In genomic region chr12:92136883-92137582, GRCh38 we compare ENCODE assay signal across 8 cellular contexts. TPM values are rescaled to one million over a fixed set of nuclear protein-coding genes. Genes with fewer than 3 reads are reported as not detected.
DNase-seq lines count a peak whose midpoint lies in the region; ATAC-seq, FAIRE-seq and TF ChIP-seq lines count a peak whose summit lies in the region.

No MANE protein-coding gene starts in this region.

- peaks cover 100% of the 10 kb centered on the region for H3K79me2 ChIP-seq in GM12878 (ENCODE audit: control insufficient read depth, insufficient read depth, low read length)

- TF ChIP-seq POLR2A in GM12878 (IDR thresholded peaks at IDR 0.05; ENCODE audit: low read depth, low read length) (no peak), sigmoid colon (IDR thresholded peaks at IDR 0.05) (no peak), lower leg skin (IDR thresholded peaks at IDR 0.05) (no peak)

- no peaks in the 10 kb centered on the region; the same call in 1 of the 2 replicates for H4K20me1 ChIP-seq in GM12878 (ENCODE audit: control insufficient read depth, insufficient read depth)

- ATAC-seq in GM12878 (peak; percentile 7), lung (ENCODE audit: insufficient read depth, low FRiP score) (no peak)

- POLR2A ChIA-PET in GM12878 (lab: Charles Lee), result interaction anchor here (0.6 to 8.8 kb wide), 19 partner anchors 8 to 426 kb away, joined by 3 to 112 read pairs (median 4); partner anchors contain the start of gene BTG1

- CTCF ChIA-PET in GM12878 (lab: Yijun Ruan, JAX), result interaction anchor here (0.5 to 5.9 kb wide), 20 partner anchors 9 to 755 kb away, joined by 3 to 21 read pairs (median 4); partner anchors contain the start of gene BTG1

- no TSS peak for BruUV-seq in GM12878 (replicated peaks; lab: Mats Ljungman, UMichigan)

- H3K4me3 ChIP-seq in GM12878 (peak overlapping the region; percentile 89), lung (no peak overlapping the region), sigmoid colon (peak overlapping the region in 1 of 4 donors; percentile 90), lower leg skin (ENCODE audit: low read depth, poor library complexity, severe bottlenecking) (no peak overlapping the region)

- RAD21 ChIA-PET in GM12878 (lab: Charles Lee; ENCODE audit: unreplicated experiment), result interaction anchor here (0.6 to 9.9 kb wide), 52 partner anchors 7 to 755 kb away, joined by 3 to 167 read pairs (median 5); partner anchors contain the start of gene BTG1

- TF ChIP-seq EP300 in GM12878 (IDR thresholded peaks at IDR 0.05; ENCODE audit: borderline replicate concordance in 1 of 2, control insufficient read depth in 1 of 2, low read depth in 2 of 2, low read length in 2 of 2) (no peak), sigmoid colon (IDR thresholded peaks at IDR 0.05) (no peak)

- in situ Hi-C loops in GM12878 (cut with MboI), result loop anchor here (5.0 to 25.0 kb wide), 3 partner anchors 325 to 742 kb away; no protein-coding TSS in a partner anchor

- WGBS in GM12878 (ENCODE audit: insufficient coverage, insufficient replicate concordance, low lambda C conversion rate, missing lambda C conversion rate), result 28% methylated on average over 3 of the region's 3 CpGs
- WGBS in lung, 2 donors, result 33 to 34% methylated on average over 3 of the region's 3 CpGs
- WGBS in sigmoid colon, 2 donors, result 33 to 41% methylated on average over 3 of the region's 3 CpGs
- WGBS in lower leg skin, 2 donors, result 44 to 59% methylated on average over 3 of the region's 3 CpGs

- H3K4me2 ChIP-seq in GM12878 (ENCODE audit: control insufficient read depth, insufficient read depth), result peak overlapping the region; percentile 65

- SMC1A ChIA-PET in GM12878 (lab: Charles Lee; ENCODE audit: uncharacterized antibody, unreplicated experiment), result interaction anchor here (0.6 to 7.5 kb wide), 55 partner anchors 8 to 756 kb away, joined by 3 to 98 read pairs (median 4); partner anchors contain the start of gene BTG1

- peaks cover 0 to 5% of the 10 kb centered on the region in 2 experiments; a peak in 2 of 4 replicates for H3K36me3 ChIP-seq in GM12878 (ENCODE audit: control insufficient read depth in 2 of 2, insufficient read depth in 2 of 2, low read length in 1 of 2)
- no peaks in the 10 kb centered on the region for H3K36me3 ChIP-seq in lung (ENCODE audit: control insufficient read depth in 2 of 2, insufficient read depth in 2 of 2, low read length in 2 of 2)
- H3K36me3 ChIP-seq in sigmoid colon, result peaks cover 0 to under 1% (median 0%) of the 10 kb centered on the region in 4 donors

- H3K27me3 ChIP-seq in GM12878 (replicated peaks in 1 of 2; ENCODE audit: control insufficient read depth in 2 of 2, insufficient read depth in 2 of 2, low read length in 1 of 2), result no peaks in the 10 kb centered on the region
- H3K27me3 ChIP-seq in lung (ENCODE audit: control insufficient read depth, insufficient read depth), result no peaks in the 10 kb centered on the region
- H3K27me3 ChIP-seq in sigmoid colon, result no peaks in the 10 kb centered on the region

- H3K4me1 ChIP-seq in GM12878 (ENCODE audit: control insufficient read depth, insufficient read depth, low read length) (peaks cover 13% of the 10 kb centered on the region; the same call in 1 of the 2 replicates), lung (ENCODE audit: control insufficient read depth in 2 of 2, insufficient read depth in 2 of 2, low read length in 2 of 2) (peaks cover 6 to 44% of the 10 kb centered on the region in 2 donors), sigmoid colon (peaks cover 0 to 82% (median 64%) of the 10 kb centered on the region in 4 donors)

- TF ChIP-seq CTCF in GM12878 (IDR thresholded peaks at IDR 0.05 in 2 of 3, conservative IDR thresholded peaks at IDR 0.05 in 1 of 3; ENCODE audit: control insufficient read depth in 2 of 3, extremely low read depth in 1 of 3, insufficient read depth in 1 of 3, low read depth in 3 of 3, low read length in 3 of 3), result no peak
- TF ChIP-seq CTCF in lung (IDR thresholded peaks at IDR 0.05; ENCODE audit: control extremely low read depth, extremely low read depth), result no peak
- no peak for TF ChIP-seq CTCF in sigmoid colon (IDR thresholded peaks at IDR 0.05)
- TF ChIP-seq CTCF in lower leg skin (IDR thresholded peaks at IDR 0.05), result no peak

- TF ChIP-seq RAD21 in GM12878 (IDR thresholded peaks at IDR 0.05; ENCODE audit: insufficient read depth, low read depth, low read length), result no peak

- H3K9me3 ChIP-seq in GM12878 (replicated peaks; ENCODE audit: control insufficient read depth, insufficient read depth, low read length) (no peaks in the 10 kb centered on the region; the same call in 2 of the 3 replicates), lung (ENCODE audit: control insufficient read depth in 2 of 2, insufficient read depth in 1 of 2, low read length in 1 of 2) (no peaks in the 10 kb centered on the region), sigmoid colon (no peaks in the 10 kb centered on the region)

- no peak for FAIRE-seq in GM12878 (lab: Jason Lieb, UNC)

- H3K27ac ChIP-seq in GM12878 (ENCODE audit: control insufficient read depth, insufficient read depth) (peak overlapping the region; percentile 85), lung (ENCODE audit: low read depth in 1 of 2, low read length in 1 of 2) (peak overlapping the region; percentile 64 to 65), sigmoid colon (peak overlapping the region in 1 of 4 donors; percentile 13)

- intact Hi-C loops in GM12878 (cut with micrococcal nuclease; ENCODE audit: unreplicated experiment), result loop anchor here (2.0 to 5.0 kb wide), 3 partner anchors 226 to 755 kb away; no protein-coding TSS in a partner anchor
- intact Hi-C loops in sigmoid colon (cut with DNase I), result no loop called here
- intact Hi-C loops in lower leg skin (cut with DNase I; ENCODE audit: low total_unique reads), result no loop called here

- DNase-seq in DMS53 treated with DMSO at 0.1 percent for 48 hours (lab: John Stamatoyannopoulos, UW; ENCODE audit: unreplicated experiment), result peak; percentile 64
- peak; percentile 86 for DNase-seq in LoVo (ENCODE audit: low spot score)
- DNase-seq in GM12878 (ENCODE audit: low read depth, low spot score), result no peak
- no peak for DNase-seq in lung (ENCODE audit: low spot score)
- DNase-seq in DMS114 treated with DMSO at 0.1 percent for 48 hours (lab: John Stamatoyannopoulos, UW; ENCODE audit: unreplicated experiment), result no peak
- DNase-seq in NCI-H2171 (lab: John Stamatoyannopoulos, UW), result no peak
- no peak for DNase-seq in sigmoid colon
- no peak for DNase-seq in lower leg skin (ENCODE audit: low spot score in 2 of 2)

- peak overlapping the region; percentile 61 for H3K9ac ChIP-seq in GM12878 (ENCODE audit: control insufficient read depth, insufficient read depth, low read length)

- no peak overlapping the region for H2AFZ ChIP-seq in GM12878 (ENCODE audit: control insufficient read depth, low read depth, low read length)

TF ChIP-seq in GM12878, 131 proteins besides CTCF, POLR2A, EP300 and RAD21 (continues in another document):
- TF ChIP-seq JUNB (IDR thresholded peaks at IDR 0.05), result peak; percentile 89
- TF ChIP-seq MAX (IDR thresholded peaks at IDR 0.05; ENCODE audit: low read depth, low read length), result no peak
- 0 out of 2 replicates have a peak, but pooled peaks have one; percentile 14 for TF ChIP-seq POLR2AphosphoS5 (IDR thresholded peaks at IDR 0.05; ENCODE audit: low read length)
- TF ChIP-seq YY1 (IDR thresholded peaks at IDR 0.05; ENCODE audit: low read depth, low read length), result no peak
- peak; percentile 24; the same call in 1 of the 2 replicates for TF ChIP-seq ATF7 (IDR thresholded peaks at IDR 0.05; ENCODE audit: low read depth)
- TF ChIP-seq NKRF (conservative IDR thresholded peaks at IDR 0.05), result no peak
- no peak for TF ChIP-seq GATAD2B (conservative IDR thresholded peaks at IDR 0.05; ENCODE audit: low read depth)
- no peak for TF ChIP-seq MYB (IDR thresholded peaks at IDR 0.05; ENCODE audit: borderline replicate concordance, low read depth, low read length)

RNA-seq across cellular contexts. Expression of gene BTG1, which starts 8.6 kb away (rescaled TPM):
- total RNA-seq in GM12878 (2013; cell fraction: nucleolus; rRNA removed), result 121 and 128 TPM in 2 replicates
- total RNA-seq in GM12878 (2014; rRNA removed) (27.3 and 27.8 TPM in 2 replicates), GM12878 (2014; rRNA removed; fragmentation: Illumina TruSeq; extraction: Trizol) (34.0 and 35.3 TPM in 2 replicates), GM12878 (2021) (186 and 194 TPM in 2 replicates), lung (100 to 1,000 TPM; 128 to 147 TPM), sigmoid colon (10 to 100 TPM; 41.0 to 62.9 (median 49.5) TPM), lower leg skin (100 to 1,000 TPM; 113 to 250 (median 182) TPM)
- 72.3 TPM for polyA plus RNA-seq in GM12878 (2011; ENCODE audit: low read depth)
- polyA plus RNA-seq in GM12878 (2011; rRNA removed) (100 and 164 TPM in 2 replicates), GM12878 (2014; fragmentation: Illumina TruSeq; extraction: Trizol) (46.4 and 59.9 TPM in 2 replicates), GM12878 (2014; fragmentation: Nextera tagmentation; extraction: Ambion mirVana) (10 to 100 TPM; 23.7 to 61.5 TPM), GM12878 (2014; rRNA removed) (51.3 and 60.2 TPM in 2 replicates), GM12878 (2016; fragmentation: Nextera tagmentation; extraction: Ambion mirVana) (100 to 1,000 TPM in 1 of 2 experiments, 10 to 100 TPM in 1; 97.0 to 147 TPM), lung (10 to 100 TPM; 38.4 to 50.9 TPM), sigmoid colon (10 to 100 TPM; 51.7 to 82.3 (median 57.3) TPM)
- polyA plus RNA-seq in GM12878 (2011; cell fraction: cytosol; rRNA removed), result 153 and 176 TPM in 2 replicates
- 119 and 192 TPM in 2 replicates for polyA plus RNA-seq in GM12878 (2011; cell fraction: nucleus; rRNA removed)
- polyA plus RNA-seq in GM12878 (2012), result 131 and 205 TPM in 2 replicates
- polyA minus RNA-seq in GM12878 (2011; rRNA and poly(A)+ RNA removed), result 209 and 266 TPM in 2 replicates
- polyA minus RNA-seq in GM12878 (2011; cell fraction: cytosol; rRNA and poly(A)+ RNA removed), result 81.5 and 90.4 TPM in 2 replicates
- 130 and 142 TPM in 2 replicates for polyA minus RNA-seq in GM12878 (2011; cell fraction: nucleus; rRNA and poly(A)+ RNA removed)

Comparison
In these comparisons a context has a peak if more than half of its experiments do, and no peak if none do; other contexts are left out.
1. DNase-seq: peak in DMS53 treated with DMSO at 0.1 percent for 48 hours (single experiment) and LoVo (single experiment); none in GM12878 (single experiment), lung (single experiment), DMS114 treated with DMSO at 0.1 percent for 48 hours (single experiment), NCI-H2171 (single experiment), sigmoid colon (single experiment) and lower leg skin (0 of 2).